8 cellular contexts compared by ENCODE assay signal in genomic region chr19:7098701-7099596, GRCh38. TPM values are rescaled to one million over a fixed set of nuclear protein-coding genes. Genes with fewer than 3 reads are reported as not detected.
DNase-seq lines count a peak whose midpoint lies in the region; ATAC-seq and TF ChIP-seq lines count a peak whose summit lies in the region.

No MANE protein-coding gene starts in this region.

- intact Hi-C loops in activated CD4-positive, alpha-beta T cell treated with anti-CD3 and anti-CD28 coated beads for 36 hours (cut with DNase I, micrococcal nuclease) = loop anchor here in 1 of 2 experiments (1.0 to 2.0 kb wide), 10 partner anchors 30 to 906 kb away; partner anchors contain the start of genes ELAVL1, GPR108, MAP2K7 and MCOLN1

- H3K27me3 ChIP-seq in BE2C = no peaks in the 10 kb centered on the region

- TF ChIP-seq CTCF in BE2C (IDR thresholded peaks at IDR 0.05; ENCODE audit: low read depth, low read length) = no peak
- no peak for TF ChIP-seq CTCF in choroid plexus epithelial cell (conservative IDR thresholded peaks at IDR 0.05; ENCODE audit: low read depth, low read length)

- no peaks in the 10 kb centered on the region for H3K9me3 ChIP-seq in BE2C

- H3K36me3 Mint-ChIP-seq in activated CD4-positive, alpha-beta T cell treated with anti-CD3 and anti-CD28 coated beads for 36 hours (ENCODE audit: low read depth) = peaks cover 11% of the 10 kb centered on the region

- CTCF ChIA-PET in activated CD4-positive, alpha-beta T cell treated with anti-CD3 and anti-CD28 coated beads for 36 hours (lab: Charles Lee) = interaction anchor here (0.6 to 4.5 kb wide), 15 partner anchors 28 to 469 kb away, joined by 3 to 20 read pairs (median 4); partner anchors contain the start of gene ZNF557

- H3K4me3 ChIP-seq in BE2C (ENCODE audit: low read depth, low read length) (peak overlapping the region; percentile 68), choroid plexus epithelial cell (ENCODE audit: low read depth, low read length) (peak overlapping the region; percentile 90)

- no peaks in the 10 kb centered on the region for H3K27me3 Mint-ChIP-seq in activated CD4-positive, alpha-beta T cell treated with anti-CD3 and anti-CD28 coated beads for 36 hours

- no peaks in the 10 kb centered on the region for H3K4me1 ChIP-seq in BE2C

- H3K27ac Mint-ChIP-seq in activated CD4-positive, alpha-beta T cell treated with anti-CD3 and anti-CD28 coated beads for 36 hours = peak overlapping the region; percentile 92

- POLR2A ChIA-PET in activated CD4-positive, alpha-beta T cell treated with anti-CD3 and anti-CD28 coated beads for 36 hours (lab: Charles Lee) = interaction anchor here (0.5 to 1.3 kb wide), 6 partner anchors 30 to 701 kb away, joined by 3 to 8 read pairs (median 3); partner anchors contain the start of genes ARHGEF18 and ZNF557

- no peaks in the 10 kb centered on the region for H3K36me3 ChIP-seq in BE2C

- H3K9me3 Mint-ChIP-seq in activated CD4-positive, alpha-beta T cell treated with anti-CD3 and anti-CD28 coated beads for 36 hours (ENCODE audit: low read depth) = peaks cover 22% of the 10 kb centered on the region

- DNase-seq in BE2C (peak; percentile 92), GM19238 (ENCODE audit: insufficient read length, low spot score) (peak; percentile 76), NCI-H510A (lab: John Stamatoyannopoulos, UW) (peak; percentile 93), choroid plexus epithelial cell (ENCODE audit: low read depth) (peak; percentile 94), kidney tubule cell (ENCODE audit: low spot score) (peak; percentile 95)
- DNase-seq in activated CD4-positive, alpha-beta T cell treated with anti-CD3 and anti-CD28 coated beads for 36 hours = peak; percentile 94
- peak; percentile 83 to 87 for DNase-seq in stimulated activated CD4-positive, alpha-beta T cell treated with anti-CD3 and anti-CD28 coated beads, Interleukin-15, amount 100 ng/mL, for 48 hours (ENCODE audit: low read depth in 2 of 2)

- H3K4me1 Mint-ChIP-seq in activated CD4-positive, alpha-beta T cell treated with anti-CD3 and anti-CD28 coated beads for 36 hours = peaks cover 27% of the 10 kb centered on the region

- peak overlapping the region; percentile 90 for H3K4me3 Mint-ChIP-seq in activated CD4-positive, alpha-beta T cell treated with anti-CD3 and anti-CD28 coated beads for 36 hours

- peak; percentile 86 for ATAC-seq in HG03432 (IDR thresholded peaks at IDR 0.05; ENCODE audit: unreplicated experiment)
- ATAC-seq in activated CD4-positive, alpha-beta T cell treated with anti-CD3 and anti-CD28 coated beads for 36 hours = peak; percentile 95

RNA-seq across cellular contexts. Expression of gene ZNF557, which starts 29.4 kb away (rescaled TPM):
- 7.3 TPM for polyA plus RNA-seq in BE2C (2012; ENCODE audit: insufficient read depth, insufficient read length, low read depth)
- total RNA-seq in activated CD4-positive, alpha-beta T cell treated with anti-CD3 and anti-CD28 coated beads for 36 hours = 1 to 10 TPM; 8.9 to 9.6 TPM

RNA-seq across cellular contexts. Expression of gene MBD3L3, which starts 40.5 kb away (rescaled TPM):
- polyA plus RNA-seq in BE2C (2012; ENCODE audit: insufficient read depth, insufficient read length, low read depth) = not detected
- not detected for total RNA-seq in activated CD4-positive, alpha-beta T cell treated with anti-CD3 and anti-CD28 coated beads for 36 hours

RNA-seq across cellular contexts. Expression of gene MBD3L2, which starts 49.8 kb away (rescaled TPM):
- not detected for polyA plus RNA-seq in BE2C (2012; ENCODE audit: insufficient read depth, insufficient read length, low read depth)
- total RNA-seq in activated CD4-positive, alpha-beta T cell treated with anti-CD3 and anti-CD28 coated beads for 36 hours = not detected

RNA-seq across cellular contexts. Expression of gene MBD3L4, which starts 59.0 kb away (rescaled TPM):
- not detected for polyA plus RNA-seq in BE2C (2012; ENCODE audit: insufficient read depth, insufficient read length, low read depth)
- not detected for total RNA-seq in activated CD4-positive, alpha-beta T cell treated with anti-CD3 and anti-CD28 coated beads for 36 hours

Comparison
In these comparisons a context has a peak if more than half of its experiments do, and no peak if none do; other contexts are left out.
1. Peak in every context shown above with its lines: DNase-seq, ATAC-seq and H3K4me3 ChIP-seq.